8 cellular contexts compared by ENCODE assay signal in the genomic region with DNA sequence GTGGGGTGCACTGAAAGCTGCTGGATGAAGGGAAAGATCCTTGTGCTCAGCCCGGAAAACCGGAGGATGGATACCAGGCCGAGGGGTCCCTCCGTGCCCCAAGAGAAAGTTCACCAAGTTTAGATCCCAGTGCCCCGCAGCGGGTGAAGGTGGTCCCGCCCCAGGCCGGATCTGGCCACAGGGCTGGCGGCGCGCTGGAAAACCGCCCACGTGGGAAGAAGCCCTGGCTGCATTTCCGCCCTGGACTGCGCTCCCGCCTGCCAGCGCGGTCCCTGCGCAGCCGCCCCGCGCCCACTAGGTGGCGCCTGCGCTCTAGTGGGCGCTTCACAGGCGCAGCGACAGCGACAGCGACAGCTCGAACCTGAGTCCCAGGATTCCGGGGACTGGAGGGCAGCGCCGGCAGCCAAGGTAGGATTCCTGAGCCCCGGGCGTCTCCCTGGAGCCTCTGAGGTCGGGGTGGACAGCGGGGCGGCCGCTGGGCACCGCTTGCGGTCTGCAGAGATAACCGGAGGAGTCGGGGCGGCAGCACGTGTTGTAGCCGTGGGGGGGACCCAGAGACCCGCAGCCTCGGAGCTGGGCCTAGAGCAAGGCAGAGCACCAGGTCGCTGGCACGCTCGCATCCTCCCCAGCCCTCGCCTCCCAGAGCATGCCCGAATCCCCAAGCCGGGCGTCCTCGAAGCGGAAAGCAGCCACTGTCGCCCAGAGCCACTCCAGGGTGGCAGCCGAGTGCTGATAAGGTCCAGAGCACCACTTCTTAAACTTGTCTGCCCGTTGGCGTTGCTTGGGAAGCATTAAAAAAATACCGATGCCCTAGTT. TPM values are rescaled to one million over a fixed set of nuclear protein-coding genes. Genes with fewer than 3 reads are reported as not detected.
A peak's percentile ranks its signal among the peaks of the same experiment; 100 is the strongest.
DNase-seq lines count a peak whose midpoint lies in the region; ATAC-seq and TF ChIP-seq lines count a peak whose summit lies in the region.

A gene with protein sequence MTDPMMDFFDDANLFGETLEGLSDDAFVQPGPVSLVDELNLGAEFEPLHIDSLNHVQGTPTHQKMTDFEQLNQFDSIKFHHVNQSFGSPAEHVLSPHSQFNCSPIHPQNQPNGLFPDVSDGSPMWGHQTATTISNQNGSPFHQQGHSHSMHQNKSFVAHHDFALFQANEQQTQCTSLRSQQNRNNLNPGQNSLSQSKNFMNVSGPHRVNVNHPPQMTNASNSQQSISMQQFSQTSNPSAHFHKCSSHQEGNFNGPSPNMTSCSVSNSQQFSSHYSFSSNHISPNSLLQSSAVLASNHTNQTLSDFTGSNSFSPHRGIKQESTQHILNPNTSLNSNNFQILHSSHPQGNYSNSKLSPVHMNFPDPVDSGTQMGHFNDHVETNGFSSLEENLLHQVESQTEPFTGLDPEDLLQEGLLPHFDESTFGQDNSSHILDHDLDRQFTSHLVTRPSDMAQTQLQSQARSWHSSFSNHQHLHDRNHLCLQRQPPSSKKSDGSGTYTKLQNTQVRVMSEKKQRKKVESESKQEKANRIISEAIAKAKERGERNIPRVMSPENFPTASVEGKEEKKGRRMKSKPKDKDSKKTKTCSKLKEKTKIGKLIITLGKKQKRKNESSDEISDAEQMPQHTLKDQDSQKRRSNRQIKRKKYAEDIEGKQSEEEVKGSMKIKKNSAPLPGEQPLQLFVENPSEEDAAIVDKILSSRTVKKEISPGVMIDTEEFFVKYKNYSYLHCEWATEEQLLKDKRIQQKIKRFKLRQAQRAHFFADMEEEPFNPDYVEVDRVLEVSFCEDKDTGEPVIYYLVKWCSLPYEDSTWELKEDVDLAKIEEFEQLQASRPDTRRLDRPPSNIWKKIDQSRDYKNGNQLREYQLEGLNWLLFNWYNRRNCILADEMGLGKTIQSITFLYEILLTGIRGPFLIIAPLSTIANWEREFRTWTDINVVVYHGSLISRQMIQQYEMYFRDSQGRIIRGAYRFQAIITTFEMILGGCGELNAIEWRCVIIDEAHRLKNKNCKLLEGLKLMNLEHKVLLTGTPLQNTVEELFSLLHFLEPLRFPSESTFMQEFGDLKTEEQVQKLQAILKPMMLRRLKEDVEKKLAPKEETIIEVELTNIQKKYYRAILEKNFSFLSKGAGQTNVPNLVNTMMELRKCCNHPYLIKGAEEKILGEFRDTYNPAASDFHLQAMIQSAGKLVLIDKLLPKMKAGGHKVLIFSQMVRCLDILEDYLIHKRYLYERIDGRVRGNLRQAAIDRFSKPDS (N-terminal part only) (plus strand): TSS at position 322 of the 816 bp plus-strand sequence. CDS start 101,099 bp downstream, outside the sequence.

- peak; percentile 79 to 83 for DNase-seq in Kasumi-1 (lab: John Stamatoyannopoulos, UW)
- DNase-seq in RPMI7951 (ENCODE audit: low read depth), result peak; percentile 83
- DNase-seq in activated T-helper 1 cell treated with anti-CD3 and anti-CD28 coated beads, Interleukin-12 subunit alpha, Interleukin-12 subunit beta, Interleukin-2, Interleukin-4 antibody, amounts not matched to agents 30 ng/mL and 10 ng/mL and 1 ng/mL, durations not matched to agents 14 hours and 24 hours and 36 hours (ENCODE audit: low spot score), result peak; percentile 71
- peak; percentile 80 for DNase-seq in fibroblast of gingiva (ENCODE audit: low read depth)
- peak; percentile 48 to 84 (median 75) for DNase-seq in naive thymus-derived CD4-positive, alpha-beta T cell
- peak; percentile 76 for DNase-seq in stimulated activated naive B cell treated with anti-CD40 and anti-IgM and Interleukin-4, amounts not matched to agents 10 μg/mL and 1 μg/mL and 100 μg/mL, for 72 hours

- H3K27me3 ChIP-seq in DOHH2 (ENCODE audit: control insufficient read depth, low read length), result no peaks in the 10 kb centered on the region
- no peaks in the 10 kb centered on the region for H3K27me3 ChIP-seq in naive thymus-derived CD4-positive, alpha-beta T cell (ENCODE audit: control insufficient read depth in 2 of 2, insufficient read depth in 2 of 2, low read length in 2 of 2)

- peaks cover 50% of the 10 kb centered on the region for H3K79me2 ChIP-seq in DOHH2 (ENCODE audit: control insufficient read depth, low read length)

- H3K4me1 Mint-ChIP-seq in activated T-helper 1 cell treated with anti-CD3 and anti-CD28 coated beads, Interleukin-12 subunit alpha, Interleukin-12 subunit beta, Interleukin-2, Interleukin-4 antibody, amounts not matched to agents 30 ng/mL and 10 ng/mL and 1 ng/mL, durations not matched to agents 14 hours and 24 hours and 36 hours (ENCODE audit: low read depth), result peaks cover 25% of the 10 kb centered on the region
- H3K4me1 Mint-ChIP-seq in naive thymus-derived CD4-positive, alpha-beta T cell, result peaks cover 6 to 42% (median 12%) of the 10 kb centered on the region in 7 donors
- H3K4me1 Mint-ChIP-seq in stimulated activated naive B cell treated with anti-CD40 and anti-IgM and Interleukin-4, amounts not matched to agents 10 μg/mL and 1 μg/mL and 100 μg/mL, for 72 hours, result peaks cover 29 to 34% of the 10 kb centered on the region in 2 donors

- H3K9me3 Mint-ChIP-seq in activated T-helper 1 cell treated with anti-CD3 and anti-CD28 coated beads, Interleukin-12 subunit alpha, Interleukin-12 subunit beta, Interleukin-2, Interleukin-4 antibody, amounts not matched to agents 30 ng/mL and 10 ng/mL and 1 ng/mL, durations not matched to agents 14 hours and 24 hours and 36 hours, result no peaks in the 10 kb centered on the region
- H3K9me3 Mint-ChIP-seq in naive thymus-derived CD4-positive, alpha-beta T cell, result no peaks in the 10 kb centered on the region
- H3K9me3 Mint-ChIP-seq in stimulated activated naive B cell treated with anti-CD40 and anti-IgM and Interleukin-4, amounts not matched to agents 10 μg/mL and 1 μg/mL and 100 μg/mL, for 72 hours, result no peaks in the 10 kb centered on the region

- H3K27ac ChIP-seq in DOHH2 (ENCODE audit: low read depth, low read length), result peak within 1 kb of the TSS; percentile 47
- H3K27ac ChIP-seq in naive thymus-derived CD4-positive, alpha-beta T cell (ENCODE audit: low read depth, low read length), result peak within 1 kb of the TSS; percentile 36

- H3K4me2 ChIP-seq in DOHH2 (ENCODE audit: low read length), result peak within 1 kb of the TSS; percentile 99

- POLR2A ChIA-PET in naive thymus-derived CD4-positive, alpha-beta T cell (lab: Charles Lee), result interaction anchor here (1.3 kb wide), 1 partner anchor 75 kb away, joined by 3 read pairs; no protein-coding TSS in a partner anchor

- TF ChIP-seq CTCF in DOHH2 (IDR thresholded peaks at IDR 0.05; ENCODE audit: low read depth, low read length, poor library complexity, severe bottlenecking), result peak; percentile 96

- no peaks in the 10 kb centered on the region for H3K9me3 ChIP-seq in DOHH2 (ENCODE audit: control insufficient read depth, insufficient read depth, low read length)
- no peaks in the 10 kb centered on the region for H3K9me3 ChIP-seq in naive thymus-derived CD4-positive, alpha-beta T cell (ENCODE audit: control insufficient read depth in 2 of 3, low read length in 3 of 3)

- H4K20me1 ChIP-seq in DOHH2 (ENCODE audit: control insufficient read depth, insufficient read depth, low read depth, low read length), result no peaks in the 10 kb centered on the region

- peaks cover 56% of the 10 kb centered on the region for H3K4me1 ChIP-seq in DOHH2 (ENCODE audit: control insufficient read depth, low read length)
- H3K4me1 ChIP-seq in naive thymus-derived CD4-positive, alpha-beta T cell (ENCODE audit: control insufficient read depth in 2 of 2, insufficient read depth in 2 of 2, low read length in 2 of 2), result peaks cover 6 to 9% of the 10 kb centered on the region in 2 donors

- peak within 1 kb of the TSS; percentile 97 for H3K4me3 ChIP-seq in DOHH2 (ENCODE audit: low read length)
- H3K4me3 ChIP-seq in naive thymus-derived CD4-positive, alpha-beta T cell (ENCODE audit: low read length), result peak within 1 kb of the TSS; percentile 74

- CTCF ChIA-PET in naive thymus-derived CD4-positive, alpha-beta T cell (lab: Charles Lee), result interaction anchor here (0.6 to 2.3 kb wide), 10 partner anchors 10 to 617 kb away, joined by 3 to 21 read pairs (median 4); no protein-coding TSS in a partner anchor

- peak within 1 kb of the TSS; percentile 84 for H3K27ac Mint-ChIP-seq in activated T-helper 1 cell treated with anti-CD3 and anti-CD28 coated beads, Interleukin-12 subunit alpha, Interleukin-12 subunit beta, Interleukin-2, Interleukin-4 antibody, amounts not matched to agents 30 ng/mL and 10 ng/mL and 1 ng/mL, durations not matched to agents 14 hours and 24 hours and 36 hours
- peak within 1 kb of the TSS in 6 of 9 donors; percentile 6 to 86 (median 41) for H3K27ac Mint-ChIP-seq in naive thymus-derived CD4-positive, alpha-beta T cell
- peak within 1 kb of the TSS; percentile 95 for H3K27ac Mint-ChIP-seq in stimulated activated naive B cell treated with anti-CD40 and anti-IgM and Interleukin-4, amounts not matched to agents 10 μg/mL and 1 μg/mL and 100 μg/mL, for 72 hours

- H3K27me3 Mint-ChIP-seq in activated T-helper 1 cell treated with anti-CD3 and anti-CD28 coated beads, Interleukin-12 subunit alpha, Interleukin-12 subunit beta, Interleukin-2, Interleukin-4 antibody, amounts not matched to agents 30 ng/mL and 10 ng/mL and 1 ng/mL, durations not matched to agents 14 hours and 24 hours and 36 hours (ENCODE audit: insufficient read depth), result no peaks in the 10 kb centered on the region
- H3K27me3 Mint-ChIP-seq in naive thymus-derived CD4-positive, alpha-beta T cell, result peaks cover 0 to 8% (median 5%) of the 10 kb centered on the region in 5 donors
- H3K27me3 Mint-ChIP-seq in stimulated activated naive B cell treated with anti-CD40 and anti-IgM and Interleukin-4, amounts not matched to agents 10 μg/mL and 1 μg/mL and 100 μg/mL, for 72 hours, result peaks cover 0 to 10% of the 10 kb centered on the region in 2 donors

- peak within 1 kb of the TSS; percentile 89 for H3K4me3 Mint-ChIP-seq in activated T-helper 1 cell treated with anti-CD3 and anti-CD28 coated beads, Interleukin-12 subunit alpha, Interleukin-12 subunit beta, Interleukin-2, Interleukin-4 antibody, amounts not matched to agents 30 ng/mL and 10 ng/mL and 1 ng/mL, durations not matched to agents 14 hours and 24 hours and 36 hours
- peak within 1 kb of the TSS; percentile 77 to 88 (median 84) for H3K4me3 Mint-ChIP-seq in naive thymus-derived CD4-positive, alpha-beta T cell
- peak within 1 kb of the TSS; percentile 92 to 95 for H3K4me3 Mint-ChIP-seq in stimulated activated naive B cell treated with anti-CD40 and anti-IgM and Interleukin-4, amounts not matched to agents 10 μg/mL and 1 μg/mL and 100 μg/mL, for 72 hours

- no peaks in the 10 kb centered on the region for H3K36me3 Mint-ChIP-seq in activated T-helper 1 cell treated with anti-CD3 and anti-CD28 coated beads, Interleukin-12 subunit alpha, Interleukin-12 subunit beta, Interleukin-2, Interleukin-4 antibody, amounts not matched to agents 30 ng/mL and 10 ng/mL and 1 ng/mL, durations not matched to agents 14 hours and 24 hours and 36 hours (ENCODE audit: low read depth)
- no peaks in the 10 kb centered on the region for H3K36me3 Mint-ChIP-seq in naive thymus-derived CD4-positive, alpha-beta T cell
- H3K36me3 Mint-ChIP-seq in stimulated activated naive B cell treated with anti-CD40 and anti-IgM and Interleukin-4, amounts not matched to agents 10 μg/mL and 1 μg/mL and 100 μg/mL, for 72 hours, result peaks cover 6 to 8% of the 10 kb centered on the region in 2 donors

- no peaks in the 10 kb centered on the region for H3K9me2 ChIP-seq in DOHH2 (replicated peaks; ENCODE audit: control insufficient read depth, low read length)

- intact Hi-C loops in activated T-helper 1 cell treated with anti-CD3 and anti-CD28 coated beads, Interleukin-12 subunit alpha, Interleukin-12 subunit beta, Interleukin-2, Interleukin-4 antibody, amounts not matched to agents 30 ng/mL and 10 ng/mL and 1 ng/mL, durations not matched to agents 14 hours and 24 hours and 36 hours (cut with micrococcal nuclease), result loop anchor here (1.0 to 10.0 kb wide), 13 partner anchors 44 to 690 kb away; a partner anchor contains a TSS
- intact Hi-C loops in naive thymus-derived CD4-positive, alpha-beta T cell (cut with micrococcal nuclease), result loop anchor here (1.0 to 10.0 kb wide), 13 partner anchors 44 to 650 kb away; a partner anchor contains a TSS

- 0 out of 2 replicates have a peak, but pooled peaks cover 4% of the 10 kb centered on the region for H3F3A ChIP-seq in DOHH2 (ENCODE audit: control insufficient read depth, insufficient read depth)

- ATAC-seq in GM21825 (IDR thresholded peaks at IDR 0.05; ENCODE audit: unreplicated experiment), result peak; percentile 73
- peak; percentile 96 for ATAC-seq in naive thymus-derived CD4-positive, alpha-beta T cell
- peak; percentile 89 to 91 for ATAC-seq in stimulated activated naive B cell treated with anti-CD40 and anti-IgM and Interleukin-4, amounts not matched to agents 10 μg/mL and 1 μg/mL and 100 μg/mL, for 72 hours (replicated peaks)

- H3K36me3 ChIP-seq in DOHH2 (ENCODE audit: control insufficient read depth, low read length), result peaks cover 16% of the 10 kb centered on the region
- H3K36me3 ChIP-seq in naive thymus-derived CD4-positive, alpha-beta T cell (ENCODE audit: control insufficient read depth in 2 of 3, insufficient read depth in 3 of 3, low read length in 3 of 3), result no peaks in the 10 kb centered on the region

RNA-seq across cellular contexts. Expression of the gene that starts here (rescaled TPM):
- 24.6 and 28.8 TPM in 2 replicates for total RNA-seq in RPMI7951 (2014; rRNA removed; shearing (Covaris generic))
- 17.0 and 18.3 TPM in 2 replicates for total RNA-seq in activated T-helper 1 cell treated with anti-CD3 and anti-CD28 coated beads, Interleukin-12 subunit alpha, Interleukin-12 subunit beta, Interleukin-2, Interleukin-4 antibody, amounts not matched to agents 30 ng/mL and 10 ng/mL and 1 ng/mL, durations not matched to agents 14 hours and 24 hours and 36 hours
- total RNA-seq in naive thymus-derived CD4-positive, alpha-beta T cell, result 10 to 100 TPM; 23.8 to 46.4 (median 36.3) TPM
- 10 to 100 TPM; 24.1 to 30.6 TPM for polyA plus RNA-seq in naive thymus-derived CD4-positive, alpha-beta T cell

Comparison
In these comparisons a context has a peak if more than half of its experiments do, and no peak if none do; other contexts are left out.
1. Peak in every context shown above with its lines: DNase-seq, ATAC-seq, H3K4me3 ChIP-seq and H3K27ac ChIP-seq.
2. H3K27ac Mint-ChIP-seq: peak in every context shown above with its lines; median percentile 95 in stimulated activated naive B cell treated with anti-CD40 and anti-IgM and Interleukin-4, amounts not matched to agents 10 μg/mL and 1 μg/mL and 100 μg/mL, for 72 hours; 84 in activated T-helper 1 cell treated with anti-CD3 and anti-CD28 coated beads, Interleukin-12 subunit alpha, Interleukin-12 subunit beta, Interleukin-2, Interleukin-4 antibody, amounts not matched to agents 30 ng/mL and 10 ng/mL and 1 ng/mL, durations not matched to agents 14 hours and 24 hours and 36 hours; 41 in naive thymus-derived CD4-positive, alpha-beta T cell.